1 cellular context compared by ENCODE assay signal in genomic region chr13:48896312-48896711, GRCh38.
TF ChIP-seq lines count a peak whose summit lies in the region.

No MANE protein-coding gene starts in this region.

TF ChIP-seq in GM23338, 12 proteins besides CTCF, POLR2A, EP300 and RAD21 (continued from another document):
- TF ChIP-seq ZNF462 (CRISPR knock-in tag; IDR thresholded peaks at IDR 0.05) = no peak
TF ChIP-seq in GM23338: peak in this region for 0.
